Comparison of ENCODE assay signal across 23 cellular contexts in genomic region chr14:89315493-89316456, GRCh38.
DNase-seq lines count a peak whose midpoint lies in the region; ATAC-seq and TF ChIP-seq lines count a peak whose summit lies in the region.
"Had no signal": no experiment of that assay in that cellular context is flagged by ENCODE, and none has a peak within 500 bp of the region (broad histone marks: within the 10 kb centered on the region; RNA-seq: fewer than 3 reads in every experiment).

No MANE protein-coding gene starts in this region.

- H3K4me3 ChIP-seq in right atrium auricular region (no peak overlapping the region), colonic mucosa (no peak overlapping the region)
- H3K4me3 ChIP-seq: BLaER1, SJCRH30, skin epidermis had no signal

- no peak overlapping the region for H3K4me3 Mint-ChIP-seq in memory B cell
- H3K4me3 Mint-ChIP-seq: activated CD4-positive, alpha-beta memory T cell treated with anti-CD3 and anti-CD28 coated beads, Interleukin-2, amount 10 ng/mL, durations not matched to agents 7 days and 5 days; stimulated activated naive CD8-positive, alpha-beta T cell treated with anti-CD3 and anti-CD28 coated beads, Interleukin-15, amount 100 ng/mL, for 72 hours; type B pancreatic cell had no signal

- H3K27me3 ChIP-seq in right atrium auricular region (no peaks in the 10 kb centered on the region), colonic mucosa (no peaks in the 10 kb centered on the region)
- H3K27me3 ChIP-seq: BLaER1, SJCRH30 had no signal

- peaks cover 24% of the 10 kb centered on the region for H3K4me1 Mint-ChIP-seq in memory B cell

- peaks cover 0 to 11% of the 10 kb centered on the region in 2 donors for H3K4me1 ChIP-seq in right atrium auricular region
- no peaks in the 10 kb centered on the region for H3K4me1 ChIP-seq in colonic mucosa
- H3K4me1 ChIP-seq: Caco-2 had no signal

- no peak for DNase-seq in left ventricle myocardium superior
- DNase-seq in right atrium auricular region (ENCODE audit: low spot score), result no peak
- peak; percentile 59 for DNase-seq in cerebellar cortex (ENCODE audit: low spot score)
- DNase-seq in memory B cell (ENCODE audit: low spot score in 2 of 2), result no peak
- DNase-seq in colonic mucosa, result no peak
- DNase-seq in activated effector memory CD4-positive, alpha-beta T cell treated with Interleukin-2 at 50 U/mL for 16 hours, result no peak
- no peak for DNase-seq in DMS53 (lab: John Stamatoyannopoulos, UW)
- DNase-seq: ACHN; activated CD4-positive, alpha-beta memory T cell treated with anti-CD3 and anti-CD28 coated beads, Interleukin-2, amount 10 ng/mL, durations not matched to agents 7 days and 5 days; activated CD4-positive, CD25-positive, alpha-beta regulatory T cell treated with anti-CD3 and anti-CD28 coated beads, Interleukin-2, amount 50 U/mL, for 72 hours; Caco-2; kidney glomerular epithelial cell; mesendoderm; NCI-H1105; NCI-H187 treated with DMSO at 0.1 percent for 48 hours; NCI-H526; SJCRH30; stimulated activated naive CD8-positive, alpha-beta T cell treated with anti-CD3 and anti-CD28 coated beads, Interleukin-15, amount 100 ng/mL, for 72 hours had no signal

- no peak overlapping the region for H3K9ac ChIP-seq in colonic mucosa (ENCODE audit: low read depth in 2 of 2, low read length in 2 of 2)
- H3K9ac ChIP-seq: BLaER1 had no signal

- peaks cover 29% of the 10 kb centered on the region for H3K36me3 Mint-ChIP-seq in memory B cell

- no peak overlapping the region for H3K27ac ChIP-seq in right atrium auricular region
- H3K27ac ChIP-seq in colonic mucosa, result no peak overlapping the region
- H3K27ac ChIP-seq: BLaER1, SJCRH30, skin epidermis had no signal

- H3K9me3 ChIP-seq in right atrium auricular region (peaks cover 0 to 3% of the 10 kb centered on the region in 2 donors), colonic mucosa (no peaks in the 10 kb centered on the region)
- H3K9me3 ChIP-seq: Caco-2, SJCRH30 had no signal

- H3K9me3 Mint-ChIP-seq in memory B cell, result peaks cover 8% of the 10 kb centered on the region

- no peaks in the 10 kb centered on the region for H3K36me3 ChIP-seq in right atrium auricular region
- H3K36me3 ChIP-seq in colonic mucosa, result no peaks in the 10 kb centered on the region

- TF ChIP-seq CTCF in right atrium auricular region (IDR thresholded peaks at IDR 0.05) (no peak), colonic mucosa (IDR thresholded peaks at IDR 0.05) (no peak)

- intact Hi-C loops in left ventricle myocardium superior (cut with micrococcal nuclease) (no loop called here), colonic mucosa (cut with DNase I) (no loop called here)

- peak overlapping the region; percentile 60 for H3K27ac Mint-ChIP-seq in memory B cell
- H3K27ac Mint-ChIP-seq: activated CD4-positive, alpha-beta memory T cell treated with anti-CD3 and anti-CD28 coated beads, Interleukin-2, amount 10 ng/mL, durations not matched to agents 7 days and 5 days; type B pancreatic cell had no signal

- H3K27me3 Mint-ChIP-seq in memory B cell, result no peaks in the 10 kb centered on the region
- H3K27me3 Mint-ChIP-seq: activated CD4-positive, alpha-beta memory T cell treated with anti-CD3 and anti-CD28 coated beads, Interleukin-2, amount 10 ng/mL, durations not matched to agents 7 days and 5 days; stimulated activated naive CD8-positive, alpha-beta T cell treated with anti-CD3 and anti-CD28 coated beads, Interleukin-15, amount 100 ng/mL, for 72 hours; type B pancreatic cell had no signal

- ATAC-seq in left ventricle myocardium superior, result peak; percentile 21
- ATAC-seq in memory B cell (ENCODE audit: low read depth), result no peak
- ATAC-seq in HG03095 (IDR thresholded peaks at IDR 0.05; ENCODE audit: unreplicated experiment), result no peak
- ATAC-seq: HCT116; stimulated activated naive CD8-positive, alpha-beta T cell treated with anti-CD3 and anti-CD28 coated beads, Interleukin-15, amount 100 ng/mL, for 72 hours had no signal
